23 cellular contexts compared by ENCODE assay signal in genomic region chr17:67813803-67814180, GRCh38. TPM values are rescaled to one million over a fixed set of nuclear protein-coding genes. Genes with fewer than 3 reads are reported as not detected.
DNase-seq lines count a peak whose midpoint lies in the region; ATAC-seq, FAIRE-seq and TF ChIP-seq lines count a peak whose summit lies in the region.
"Had no signal": no experiment of that assay in that cellular context is flagged by ENCODE, and none has a peak within 500 bp of the region (broad histone marks: within the 10 kb centered on the region; RNA-seq: fewer than 3 reads in every experiment).

No MANE protein-coding gene starts in this region.

- TF ChIP-seq POLR2A in GM12892 (IDR thresholded peaks at IDR 0.05; ENCODE audit: low read depth, low read length), result no peak

- CTCF ChIA-PET in activated naive CD4-positive, alpha-beta T cell treated with anti-CD3 and anti-CD28 coated beads, Interleukin-2, amount 10 ng/mL, durations not matched to agents 7 days and 5 days (lab: Charles Lee), result no interaction called here

- no peak for ATAC-seq in stimulated activated naive B cell treated with anti-CD40 and anti-IgM and Interleukin-4, amounts not matched to agents 10 μg/mL and 1 μg/mL and 100 μg/mL, for 72 hours (replicated peaks)

- H3K27ac Mint-ChIP-seq in stimulated activated naive B cell treated with anti-CD40 and anti-IgM and Interleukin-4, amounts not matched to agents 10 μg/mL and 1 μg/mL and 100 μg/mL, for 72 hours, result peak overlapping the region; percentile 97
- H3K27ac Mint-ChIP-seq in activated naive CD4-positive, alpha-beta T cell treated with anti-CD3 and anti-CD28 coated beads, Interleukin-2, amount 10 ng/mL, durations not matched to agents 7 days and 5 days, result no peak overlapping the region
- H3K27ac Mint-ChIP-seq: T-helper 17 cell had no signal

- FAIRE-seq in GM12892 (lab: Jason Lieb, UNC), result peak; percentile 81
- FAIRE-seq: D721Med had no signal

- DNase-seq in GM12892 (ENCODE audit: insufficient read length) (no peak), NAMALWA (ENCODE audit: low spot score) (peak; percentile 74), adipocyte (ENCODE audit: low read depth) (no peak), DMS 273 (lab: John Stamatoyannopoulos, UW; ENCODE audit: unreplicated experiment) (no peak), NCI-H524 (lab: John Stamatoyannopoulos, UW) (no peak)
- no peak for DNase-seq in stimulated activated naive B cell treated with anti-CD40 and anti-IgM and Interleukin-4, amounts not matched to agents 10 μg/mL and 1 μg/mL and 100 μg/mL, for 72 hours
- DNase-seq in activated naive CD4-positive, alpha-beta T cell treated with anti-CD3 and anti-CD28 coated beads, Interleukin-2, amount 10 ng/mL, durations not matched to agents 7 days and 5 days, result no peak
- DNase-seq in activated CD8-positive, alpha-beta memory T cell treated with anti-CD3 and anti-CD28 coated beads for 24 hours, result no peak
- DNase-seq: BE2C; CD8-positive, alpha-beta memory T cell; DND-41; GF-D8; HCEC 1CT; KBM-7; NCI-H1436 treated with DMSO at 0.1 percent for 48 hours; NCI-H2081 treated with DMSO at 0.1 percent for 48 hours; NCI-H510A; NCI-H82; OCI-M1; RPMI8226; SIG-M5; T-helper 17 cell had no signal

- no peaks in the 10 kb centered on the region for H3K27me3 Mint-ChIP-seq in stimulated activated naive B cell treated with anti-CD40 and anti-IgM and Interleukin-4, amounts not matched to agents 10 μg/mL and 1 μg/mL and 100 μg/mL, for 72 hours
- peaks cover 28% of the 10 kb centered on the region for H3K27me3 Mint-ChIP-seq in activated naive CD4-positive, alpha-beta T cell treated with anti-CD3 and anti-CD28 coated beads, Interleukin-2, amount 10 ng/mL, durations not matched to agents 7 days and 5 days

- peaks cover 36 to 65% of the 10 kb centered on the region in 2 donors for H3K4me1 Mint-ChIP-seq in stimulated activated naive B cell treated with anti-CD40 and anti-IgM and Interleukin-4, amounts not matched to agents 10 μg/mL and 1 μg/mL and 100 μg/mL, for 72 hours
- H3K4me1 Mint-ChIP-seq in activated naive CD4-positive, alpha-beta T cell treated with anti-CD3 and anti-CD28 coated beads, Interleukin-2, amount 10 ng/mL, durations not matched to agents 7 days and 5 days, result no peaks in the 10 kb centered on the region
- H3K4me1 Mint-ChIP-seq: CD8-positive, alpha-beta memory T cell; T-helper 17 cell had no signal

- no peaks in the 10 kb centered on the region for H3K36me3 Mint-ChIP-seq in stimulated activated naive B cell treated with anti-CD40 and anti-IgM and Interleukin-4, amounts not matched to agents 10 μg/mL and 1 μg/mL and 100 μg/mL, for 72 hours
- no peaks in the 10 kb centered on the region for H3K36me3 Mint-ChIP-seq in activated naive CD4-positive, alpha-beta T cell treated with anti-CD3 and anti-CD28 coated beads, Interleukin-2, amount 10 ng/mL, durations not matched to agents 7 days and 5 days
- H3K36me3 Mint-ChIP-seq: CD8-positive, alpha-beta memory T cell had no signal

- H3K4me3 ChIP-seq in adipocyte (ENCODE audit: low read length), result no peak overlapping the region

- no peaks in the 10 kb centered on the region for H3K27me3 ChIP-seq in adipocyte (replicated peaks; ENCODE audit: control insufficient read depth, insufficient read depth, low read length)
- H3K27me3 ChIP-seq: BE2C had no signal

- H3K4me1 ChIP-seq in adipocyte (ENCODE audit: control insufficient read depth, insufficient read depth, low read length), result peaks cover 23% of the 10 kb centered on the region
- H3K4me1 ChIP-seq: BE2C had no signal

- H3K9me3 ChIP-seq in adipocyte (ENCODE audit: control insufficient read depth, low read length), result no peaks in the 10 kb centered on the region
- H3K9me3 ChIP-seq: BE2C had no signal

- H3K4me3 Mint-ChIP-seq in stimulated activated naive B cell treated with anti-CD40 and anti-IgM and Interleukin-4, amounts not matched to agents 10 μg/mL and 1 μg/mL and 100 μg/mL, for 72 hours, result peak overlapping the region; percentile 58 to 70
- H3K4me3 Mint-ChIP-seq in activated naive CD4-positive, alpha-beta T cell treated with anti-CD3 and anti-CD28 coated beads, Interleukin-2, amount 10 ng/mL, durations not matched to agents 7 days and 5 days, result no peak overlapping the region
- H3K4me3 Mint-ChIP-seq: CD8-positive, alpha-beta memory T cell; T-helper 17 cell had no signal

- H3K36me3 ChIP-seq in adipocyte (ENCODE audit: control insufficient read depth, insufficient read depth, low read length, severe bottlenecking), result no peaks in the 10 kb centered on the region
- H3K36me3 ChIP-seq: BE2C had no signal

- peak overlapping the region; percentile 63 for H3K9ac ChIP-seq in adipocyte (ENCODE audit: low read length)

- no peaks in the 10 kb centered on the region for H3K9me3 Mint-ChIP-seq in stimulated activated naive B cell treated with anti-CD40 and anti-IgM and Interleukin-4, amounts not matched to agents 10 μg/mL and 1 μg/mL and 100 μg/mL, for 72 hours
- H3K9me3 Mint-ChIP-seq in activated naive CD4-positive, alpha-beta T cell treated with anti-CD3 and anti-CD28 coated beads, Interleukin-2, amount 10 ng/mL, durations not matched to agents 7 days and 5 days, result no peaks in the 10 kb centered on the region

RNA-seq across cellular contexts. Expression of gene BPTF, which starts 11.5 kb away (rescaled TPM):
- polyA plus RNA-seq in GM12892 (2012; ENCODE audit: missing spikeins), result 40.5 TPM
